ENCODE assay signal across 9 cellular contexts in genomic region chr9:100222674-100223073, GRCh38.
DNase-seq lines count a peak whose midpoint lies in the region; ATAC-seq and TF ChIP-seq lines count a peak whose summit lies in the region.
"Had no signal": no experiment of that assay in that cellular context is flagged by ENCODE, and none has a peak within 500 bp of the region (broad histone marks: within the 10 kb centered on the region; RNA-seq: fewer than 3 reads in every experiment).

No MANE protein-coding gene starts in this region.

- H3F3A ChIP-seq in MM.1S (ENCODE audit: insufficient read depth, low read length), result no peaks in the 10 kb centered on the region

- H3K4me2 ChIP-seq in MM.1S (ENCODE audit: low read depth, low read length) (no peak overlapping the region), osteoblast (ENCODE audit: insufficient read depth, low read length) (peak overlapping the region; percentile 21)

- H3K27ac ChIP-seq in MM.1S (ENCODE audit: low read length) (no peak overlapping the region), osteoblast (ENCODE audit: low read depth, low read length) (no peak overlapping the region)

- in situ Hi-C loops in G401 (cut with HindIII; ENCODE audit: low sequenced_read_pairs), result no loop called here

- TF ChIP-seq CTCF in MM.1S (IDR thresholded peaks at IDR 0.05; ENCODE audit: low read length) (peak; percentile 33), osteoblast (IDR thresholded peaks at IDR 0.05; ENCODE audit: extremely low read depth, low read depth, low read length) (peak; percentile 56)

- ATAC-seq in HG03280 (IDR thresholded peaks at IDR 0.05; ENCODE audit: unreplicated experiment), result no peak

- H3K27me3 ChIP-seq in MM.1S (replicated peaks; ENCODE audit: insufficient read depth, low read length) (no peaks in the 10 kb centered on the region), osteoblast (ENCODE audit: insufficient read depth, low read length) (no peaks in the 10 kb centered on the region)

- H3K4me1 ChIP-seq in MM.1S (ENCODE audit: low read length) (0 out of 2 replicates have a peak, but pooled peaks cover 3% of the 10 kb centered on the region), osteoblast (ENCODE audit: insufficient read depth, low read length) (no peaks in the 10 kb centered on the region)

- H3K9ac ChIP-seq in MM.1S (ENCODE audit: low read length), result no peak overlapping the region

- H3K36me3 ChIP-seq in MM.1S (replicated peaks; ENCODE audit: insufficient read depth, low read length) (no peaks in the 10 kb centered on the region), osteoblast (ENCODE audit: insufficient read depth, low read length) (no peaks in the 10 kb centered on the region)

- H3K4me3 ChIP-seq in MM.1S (ENCODE audit: low read length), result no peak overlapping the region
- no peak overlapping the region for H3K4me3 ChIP-seq in osteoblast (ENCODE audit: insufficient read depth, low read length)

- no peaks in the 10 kb centered on the region for H3K9me3 ChIP-seq in MM.1S (replicated peaks; ENCODE audit: insufficient read depth, low read length)
- H3K9me3 ChIP-seq in osteoblast (ENCODE audit: low read depth, low read length), result no peaks in the 10 kb centered on the region

- H2AFZ ChIP-seq in MM.1S (ENCODE audit: low read length) (no peak overlapping the region), osteoblast (ENCODE audit: low read length) (no peak overlapping the region)

- H4K20me1 ChIP-seq in MM.1S (ENCODE audit: insufficient read depth, low read length) (no peaks in the 10 kb centered on the region), osteoblast (ENCODE audit: insufficient read depth, low read length) (no peaks in the 10 kb centered on the region)

- DNase-seq in G401 (ENCODE audit: low spot score) (peak; percentile 66), MM.1S (peak; percentile 26), cerebellum (ENCODE audit: low spot score) (peak; percentile 32), osteoblast (ENCODE audit: insufficient read length, low spot score, missing footprints) (peak; percentile 86), NCI-H1694 treated with DMSO at 0.1 percent for 48 hours (lab: John Stamatoyannopoulos, UW) (no peak)
- DNase-seq in activated CD8-positive, alpha-beta memory T cell treated with anti-CD3 and anti-CD28 coated beads, Interleukin-2, amount 50 U/mL, for 4 hours, result no peak
- no peak for DNase-seq in stimulated activated CD4-positive, alpha-beta T cell treated with anti-CD3 and anti-CD28 coated beads, Interleukin-4, amount 100 ng/mL, for 4 hours
- DNase-seq: SHP77 treated with DMSO at 0.1 percent for 48 hours had no signal

- H3K9me2 ChIP-seq in MM.1S (replicated peaks; ENCODE audit: insufficient read depth, low read length), result no peaks in the 10 kb centered on the region

- no peaks in the 10 kb centered on the region for H3K79me2 ChIP-seq in MM.1S (ENCODE audit: low read length)
- H3K79me2 ChIP-seq in osteoblast (ENCODE audit: insufficient read depth, low read length), result no peaks in the 10 kb centered on the region

Comparison
In these comparisons a context has a peak if more than half of its experiments do, and no peak if none do; other contexts are left out.
1. DNase-seq: peak in G401 (single experiment), MM.1S (single experiment), cerebellum (single experiment) and osteoblast (single experiment); none in activated CD8-positive, alpha-beta memory T cell treated with anti-CD3 and anti-CD28 coated beads, Interleukin-2, amount 50 U/mL, for 4 hours (single experiment), NCI-H1694 treated with DMSO at 0.1 percent for 48 hours (single experiment) and stimulated activated CD4-positive, alpha-beta T cell treated with anti-CD3 and anti-CD28 coated beads, Interleukin-4, amount 100 ng/mL, for 4 hours (0 of 2).